Comparison of ENCODE assay signal across 21 cellular contexts in the genomic region with DNA sequence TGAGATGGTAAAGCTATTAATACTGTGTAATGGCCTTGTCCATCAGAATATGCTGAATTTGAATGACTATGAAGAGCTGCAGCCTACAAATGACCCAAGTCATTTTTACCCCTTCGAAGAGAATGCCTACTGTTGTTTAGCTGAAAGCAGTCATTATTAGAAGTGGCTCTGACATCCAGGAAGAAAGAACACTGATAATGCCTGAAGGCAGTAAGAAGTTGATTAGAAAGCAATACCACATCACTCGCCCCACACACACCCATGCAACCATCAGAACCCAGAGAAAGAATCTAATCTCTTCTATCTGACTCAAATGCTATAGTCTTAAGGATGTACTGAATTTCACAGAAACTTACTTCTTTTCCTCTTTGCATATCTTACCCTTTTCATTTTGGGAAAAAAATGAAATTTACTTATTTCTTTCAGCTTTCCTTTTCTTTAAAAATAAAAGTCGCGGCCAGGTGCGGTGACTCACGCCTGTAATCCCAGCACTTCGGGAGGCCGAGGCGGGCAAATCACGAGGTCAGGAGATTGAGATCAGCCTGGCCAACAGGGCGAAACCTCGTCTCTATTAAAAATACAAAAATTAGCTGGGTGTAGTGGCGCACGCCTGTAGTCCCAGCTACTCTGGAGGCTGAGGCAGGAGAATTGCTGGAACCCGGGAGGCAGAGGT.
A peak's percentile ranks its signal among the peaks of the same experiment; 100 is the strongest.
DNase-seq lines count a peak whose midpoint lies in the region; ATAC-seq, FAIRE-seq and TF ChIP-seq lines count a peak whose summit lies in the region.
"Had no signal": no experiment of that assay in that cellular context is flagged by ENCODE, and none has a peak within 500 bp of the region (broad histone marks: within the 10 kb centered on the region; RNA-seq: fewer than 3 reads in every experiment).

No MANE protein-coding gene starts in this region.

- H3K9me3 ChIP-seq in H9 (ENCODE audit: control insufficient read depth, low read depth, low read length) (no peaks in the 10 kb centered on the region), Panc1 (ENCODE audit: control insufficient read depth, insufficient read depth, low read depth, low read length) (no peaks in the 10 kb centered on the region), GM12878 (replicated peaks; ENCODE audit: control insufficient read depth, insufficient read depth, low read length) (no peaks in the 10 kb centered on the region; the same call in 2 of the 3 replicates)
- H3K9me3 ChIP-seq: BLaER1 treated with 17β-estradiol and CSF1 and Interleukin-3, amounts not matched to agents 10 nM and 100 nM had no signal

- in situ Hi-C loops in Panc1 (cut with HindIII; ENCODE audit: low pct_unique_long_range_greater_than_20kb, low sequenced_read_pairs), result no loop called here
- in situ Hi-C loops in GM12878 (cut with MboI), result no loop called here

- H2BK5ac ChIP-seq in H9 (ENCODE audit: insufficient read length, low read length), result no peak overlapping the region

- H3K79me2 ChIP-seq in H9 (ENCODE audit: insufficient read depth, low read length), result no peaks in the 10 kb centered on the region
- H3K79me2 ChIP-seq in GM12878 (ENCODE audit: control insufficient read depth, insufficient read depth, low read length), result peaks cover 67% of the 10 kb centered on the region

- SMC1A ChIA-PET in GM12878 (lab: Charles Lee; ENCODE audit: uncharacterized antibody, unreplicated experiment), result interaction anchor here (1.1 to 9.8 kb wide), 7 partner anchors 13 to 81 kb away, joined by 3 to 72 read pairs (median 4); no protein-coding TSS in a partner anchor

- peak overlapping the region; percentile 4 to 69 (median 7); a peak in 2 of 7 replicates for H3K27ac Mint-ChIP-seq in H9
- peak overlapping the region; percentile 83 for H3K27ac Mint-ChIP-seq in progenitor cell of endocrine pancreas
- H3K27ac Mint-ChIP-seq: CD8-positive, alpha-beta T cell had no signal

- H3K4me2 ChIP-seq in H9 (ENCODE audit: insufficient read depth, insufficient read length, low read length) (no peak overlapping the region), GM12878 (ENCODE audit: control insufficient read depth, insufficient read depth) (no peak overlapping the region)
- H3K4me2 ChIP-seq: BLaER1 treated with 17β-estradiol and CSF1 and Interleukin-3, amounts not matched to agents 10 nM and 100 nM had no signal

- no peak overlapping the region for H4K8ac ChIP-seq in H9 (replicated peaks; ENCODE audit: insufficient read length, low read depth, low read length)

- H3K4me1 Mint-ChIP-seq in H9 (peaks cover 14 to 25% of the 10 kb centered on the region in 2 experiments), progenitor cell of endocrine pancreas (ENCODE audit: low read depth) (peaks cover 55% of the 10 kb centered on the region)

- H3K27me3 Mint-ChIP-seq in H9 (ENCODE audit: low read depth) (no peaks in the 10 kb centered on the region), progenitor cell of endocrine pancreas (no peaks in the 10 kb centered on the region)

- H3K9ac ChIP-seq in H9 (ENCODE audit: extremely low read depth, insufficient read length, low read length) (no peak overlapping the region), GM12878 (ENCODE audit: control insufficient read depth, insufficient read depth, low read length) (no peak overlapping the region)
- H3K9ac ChIP-seq: BLaER1 treated with 17β-estradiol and CSF1 and Interleukin-3, amounts not matched to agents 10 nM and 100 nM had no signal

- POLR2A ChIA-PET in Panc1 (lab: Charles Lee) (interaction anchor here (0.6 kb wide), 1 partner anchor 15 kb away, joined by 7 read pairs; no protein-coding TSS in a partner anchor), GM12878 (lab: Charles Lee) (interaction anchor here (0.7 to 1.6 kb wide), 3 partner anchors 9 to 397 kb away, joined by 4 to 7 read pairs (median 7); no protein-coding TSS in a partner anchor)

- no peak for TF ChIP-seq EP300 in GM12878 (IDR thresholded peaks at IDR 0.05; ENCODE audit: borderline replicate concordance in 1 of 2, control insufficient read depth in 1 of 2, low read depth in 2 of 2, low read length in 2 of 2)

- H3K36me3 ChIP-seq in Panc1 (ENCODE audit: control insufficient read depth, insufficient read depth, low read length) (no peaks in the 10 kb centered on the region), GM12878 (ENCODE audit: control insufficient read depth in 2 of 2, insufficient read depth in 2 of 2, low read length in 1 of 2) (peaks cover 0 to 3% of the 10 kb centered on the region in 2 experiments; a peak in 1 of 4 replicates)

- H3K23ac ChIP-seq in H9 (ENCODE audit: insufficient read length, low read depth, low read length), result no peak overlapping the region

- H4K5ac ChIP-seq in H9 (ENCODE audit: insufficient read length, low read depth, low read length), result no peak overlapping the region

- H2AFZ ChIP-seq in H9 (ENCODE audit: low read length) (no peak overlapping the region), GM12878 (ENCODE audit: control insufficient read depth, low read depth, low read length) (no peak overlapping the region)

- intact Hi-C loops in Panc1 (cut with micrococcal nuclease; ENCODE audit: unreplicated experiment), result no loop called here
- intact Hi-C loops in GM12878 (cut with micrococcal nuclease; ENCODE audit: unreplicated experiment), result loop anchor here (5.0 kb wide), 1 partner anchor 42 kb away; no protein-coding TSS in a partner anchor

- H4K20me1 ChIP-seq in H9 (ENCODE audit: control insufficient read depth, insufficient read depth, insufficient read length), result no peaks in the 10 kb centered on the region
- H4K20me1 ChIP-seq in GM12878 (ENCODE audit: control insufficient read depth, insufficient read depth), result no peaks in the 10 kb centered on the region

- no peak for FAIRE-seq in GM12878 (lab: Jason Lieb, UNC)
- FAIRE-seq: G401.6, K562 had no signal

- H3K4me1 ChIP-seq in H9 (ENCODE audit: insufficient read depth, low read length) (peaks cover 6% of the 10 kb centered on the region; the same call in 1 of the 2 replicates), Panc1 (ENCODE audit: control insufficient read depth, insufficient read depth, low read length) (peaks cover 39% of the 10 kb centered on the region), GM12878 (ENCODE audit: control insufficient read depth, insufficient read depth, low read length) (peaks cover 54% of the 10 kb centered on the region)

- no CpG with 5 or more reads among the region's 15 CpGs for WGBS in H9 (ENCODE audit: extremely low coverage, insufficient read length, low lambda C conversion rate)
- 94% methylated on average over 15 of the region's 15 CpGs for WGBS in GM12878 (ENCODE audit: insufficient coverage, insufficient replicate concordance, low lambda C conversion rate, missing lambda C conversion rate)

- no TSS peak for BruUV-seq in Panc1 (replicated peaks; lab: Mats Ljungman, UMichigan)
- BruUV-seq in GM12878 (replicated peaks; lab: Mats Ljungman, UMichigan), result no TSS peak

- TF ChIP-seq RAD21 in GM12878 (IDR thresholded peaks at IDR 0.05; ENCODE audit: insufficient read depth, low read depth, low read length), result no peak

- H2BK15ac ChIP-seq in H9 (ENCODE audit: low read depth, low read length), result no peak overlapping the region

- H3T11ph ChIP-seq in H9 (ENCODE audit: low read length), result no peak overlapping the region

- H3K36me3 Mint-ChIP-seq in H9 (ENCODE audit: insufficient read depth in 1 of 3, low read depth in 3 of 3) (no peaks in the 10 kb centered on the region), progenitor cell of endocrine pancreas (ENCODE audit: insufficient read depth) (peaks cover 6% of the 10 kb centered on the region)
- H3K36me3 Mint-ChIP-seq: CD8-positive, alpha-beta T cell had no signal

- DNase-seq in H9, result no peak
- no peak for DNase-seq in Panc1 (ENCODE audit: low read depth, low spot score)
- DNase-seq in GM12878 (ENCODE audit: low read depth, low spot score), result no peak
- DNase-seq in progenitor cell of endocrine pancreas (ENCODE audit: low spot score, unreplicated experiment), result no peak
- DNase-seq in stimulated activated CD4-positive, alpha-beta T cell treated with anti-CD3 and anti-CD28 coated beads, Interleukin-2, amount 100 ng/mL, for 24 hours, result no peak
- DNase-seq in globus pallidus (ENCODE audit: low spot score), result no peak
- DNase-seq in EL, result no peak
- no peak for DNase-seq in cerebellum (ENCODE audit: low spot score)
- DNase-seq: CD8-positive, alpha-beta T cell; DMS79 treated with DMSO at 0.1 percent for 48 hours; H7; NCI-H1092 treated with DMSO at 0.1 percent for 48 hours; NCI-H146; NCI-H2029 treated with DMSO at 0.1 percent for 48 hours; NCI-H774; OCI-M1; RPMI8226; SHP77 treated with DMSO at 0.1 percent for 48 hours had no signal

- H3K56ac ChIP-seq in H9 (ENCODE audit: insufficient read length, low read depth, low read length), result no peak overlapping the region

- no peak for TF ChIP-seq POLR2A in GM12878 (IDR thresholded peaks at IDR 0.05; ENCODE audit: low read depth, low read length)

- TF ChIP-seq CTCF in H9 (conservative IDR thresholded peaks at IDR 0.05) (no peak), Panc1 (IDR thresholded peaks at IDR 0.05) (no peak), GM12878 (IDR thresholded peaks at IDR 0.05 in 2 of 3, conservative IDR thresholded peaks at IDR 0.05 in 1 of 3; ENCODE audit: control insufficient read depth in 2 of 3, extremely low read depth in 1 of 3, insufficient read depth in 1 of 3, low read depth in 3 of 3, low read length in 3 of 3) (no peak), progenitor cell of endocrine pancreas (IDR thresholded peaks at IDR 0.05; ENCODE audit: unreplicated experiment) (no peak)

- H3K23me2 ChIP-seq in H9 (ENCODE audit: insufficient read length, low read depth, low read length, poor library complexity, severe bottlenecking), result no peaks in the 10 kb centered on the region

- H2BK12ac ChIP-seq in H9 (ENCODE audit: insufficient read length, low read depth, low read length), result no peak overlapping the region

- H3K27ac ChIP-seq in H9 (ENCODE audit: insufficient read length, low read depth, low read length) (no peak overlapping the region), Panc1 (ENCODE audit: low read length) (peak overlapping the region; percentile 48; the same call in 1 of the 2 replicates), GM12878 (ENCODE audit: control insufficient read depth, insufficient read depth) (peak overlapping the region; percentile 36)
- H3K27ac ChIP-seq: BLaER1 treated with 17β-estradiol and CSF1 and Interleukin-3, amounts not matched to agents 10 nM and 100 nM had no signal

- no peak overlapping the region for H2AK5ac ChIP-seq in H9 (ENCODE audit: insufficient read length, low read length)

- H3K4me3 ChIP-seq in Panc1 (ENCODE audit: low read depth in 2 of 2, low read length in 2 of 2), result no peak overlapping the region
- H3K4me3 ChIP-seq in GM12878, result no peak overlapping the region
- H3K4me3 ChIP-seq: BLaER1 treated with 17β-estradiol and CSF1 and Interleukin-3, amounts not matched to agents 10 nM and 100 nM; K562 had no signal

- H3K14ac ChIP-seq in H9 (ENCODE audit: insufficient read depth, low read length), result no peak overlapping the region

- RAD21 ChIA-PET in GM12878 (lab: Charles Lee; ENCODE audit: unreplicated experiment), result interaction anchor here (1.1 kb wide), 3 partner anchors 13 to 39 kb away, joined by 3 to 6 read pairs (median 4); no protein-coding TSS in a partner anchor

- no peak overlapping the region for H2BK120ac ChIP-seq in H9 (ENCODE audit: low read depth, low read length, poor library complexity, severe bottlenecking)

- CTCF ChIA-PET in Panc1 (lab: Charles Lee) (interaction anchor here (0.7 kb wide), 1 partner anchor 12 kb away, joined by 3 read pairs; no protein-coding TSS in a partner anchor), GM12878 (lab: Yijun Ruan, JAX) (interaction anchor here (0.7 to 1.4 kb wide), 5 partner anchors 9 to 46 kb away, joined by 3 to 4 read pairs (median 3); no protein-coding TSS in a partner anchor)

- H3K18ac ChIP-seq in H9 (ENCODE audit: insufficient read length, low read depth, low read length), result no peak overlapping the region

- H2BK20ac ChIP-seq in H9 (ENCODE audit: low read depth, low read length, poor library complexity, severe bottlenecking), result no peak overlapping the region

- H3K79me1 ChIP-seq in H9 (ENCODE audit: insufficient read depth, low read depth, low read length, poor library complexity, severe bottlenecking), result no peaks in the 10 kb centered on the region

- no peaks in the 10 kb centered on the region for H3K9me3 Mint-ChIP-seq in H9
- H3K9me3 Mint-ChIP-seq in progenitor cell of endocrine pancreas (ENCODE audit: low read depth), result peaks cover 3% of the 10 kb centered on the region
- H3K9me3 Mint-ChIP-seq: CD8-positive, alpha-beta T cell had no signal

- H4K91ac ChIP-seq in H9 (ENCODE audit: insufficient read length, low read depth, low read length), result no peak overlapping the region

- H3K4ac ChIP-seq in H9 (ENCODE audit: low read depth, low read length), result no peak overlapping the region

- ATAC-seq in Panc1 (no peak), GM12878 (no peak)
- ATAC-seq: CD8-positive, alpha-beta T cell; K562 had no signal

- H3K27me3 ChIP-seq in H9 (ENCODE audit: insufficient read depth, low read length) (no peaks in the 10 kb centered on the region), Panc1 (ENCODE audit: control insufficient read depth, insufficient read depth, low read length) (no peaks in the 10 kb centered on the region), GM12878 (replicated peaks in 1 of 2; ENCODE audit: control insufficient read depth in 2 of 2, insufficient read depth in 2 of 2, low read length in 1 of 2) (no peaks in the 10 kb centered on the region)
- H3K27me3 ChIP-seq: BLaER1 treated with 17β-estradiol and CSF1 and Interleukin-3, amounts not matched to agents 10 nM and 100 nM had no signal

- no peak overlapping the region for H3K4me3 Mint-ChIP-seq in H9
- no peak overlapping the region for H3K4me3 Mint-ChIP-seq in progenitor cell of endocrine pancreas (ENCODE audit: low read depth)
- H3K4me3 Mint-ChIP-seq: CD8-positive, alpha-beta T cell had no signal
